In genomic region chr20:47990507-47991132, GRCh38 we compare ENCODE assay signal across 19 cellular contexts.
"Had no signal": no experiment of that assay in that cellular context is flagged by ENCODE, and none has a peak within 500 bp of the region (broad histone marks: within the 10 kb centered on the region; RNA-seq: fewer than 3 reads in every experiment).

No MANE protein-coding gene starts in this region.

- DNase-seq: activated B cell treated with CpG ODN at 0.5 μM for 24 hours; activated CD4-positive, alpha-beta memory T cell treated with anti-CD3 and anti-CD28 coated beads for 36 hours; activated CD4-positive, alpha-beta T cell treated with anti-CD3 and anti-CD28 coated beads, Interleukin-2, amount 10 ng/mL, durations not matched to agents 7 days and 5 days; activated gamma-delta T cell; activated naive CD4-positive, alpha-beta T cell treated with anti-CD3 and anti-CD28 coated beads for 36 hours; activated T-cell treated with anti-CD3 and anti-CD28 coated beads for 4 hours; activated T-cell treated with anti-CD3 and anti-CD28 coated beads, Interleukin-2, amount 50 U/mL, for 48 hours; amygdala; Karpas-422; NCI-H1436 treated with DMSO at 0.1 percent for 48 hours; NCI-H187 treated with DMSO at 0.1 percent for 48 hours; NCI-H2081 treated with DMSO at 0.1 percent for 48 hours; NCI-H446; NCI-H524; T-helper 17 cell; T-helper 9 cell had no signal

- FAIRE-seq: astrocyte, K562 had no signal

- ATAC-seq: activated T-helper 17 cell treated with anti-CD3 and anti-CD28 coated beads, Interleukin-2, amount 50 U/mL, for 72 hours; K562; T-helper 17 cell had no signal

- H3K4me3 ChIP-seq: K562 had no signal
